Comparison of ENCODE assay signal across 8 cellular contexts in genomic region chr5:91380491-91381133, GRCh38. TPM values are rescaled to one million over a fixed set of nuclear protein-coding genes. Genes with fewer than 3 reads are reported as not detected.
DNase-seq lines count a peak whose midpoint lies in the region; TF ChIP-seq lines count a peak whose summit lies in the region.

No MANE protein-coding gene starts in this region.

- H3K4me3 Mint-ChIP-seq in nephron = peak overlapping the region; percentile 92 to 97 (median 92)

- DNase-seq in Daoy (ENCODE audit: low read depth) (peak; percentile 96), H4 (ENCODE audit: low spot score) (peak; percentile 88), LHCN-M2 (ENCODE audit: low read depth) (peak; percentile 97), RPMI8226 (peak; percentile 99), fibroblast of pulmonary artery (ENCODE audit: low read depth) (peak; percentile 94)
- DNase-seq in activated T-helper 9 cell treated with anti-CD3 and anti-CD28 coated beads, Interleukin-2, amount 50 U/mL, for 16 hours (ENCODE audit: low read depth) = peak; percentile 98
- peak; percentile 95 for DNase-seq in stimulated activated naive CD4-positive, alpha-beta T cell treated with Interleukin-2 at 50 U/mL for 16 hours (lab: John Stamatoyannopoulos, UW)

- H3K4me1 Mint-ChIP-seq in nephron = peaks cover 39% of the 10 kb centered on the region

- peak overlapping the region; percentile 100 for H3K27ac Mint-ChIP-seq in nephron

- H3K36me3 Mint-ChIP-seq in nephron (ENCODE audit: low read depth) = peaks cover 32% of the 10 kb centered on the region

- peak overlapping the region; percentile 88 for H3K4me3 ChIP-seq in fibroblast of pulmonary artery (replicated peaks; ENCODE audit: low read depth, low read length)

- H3K27me3 Mint-ChIP-seq in nephron (ENCODE audit: low read depth) = no peaks in the 10 kb centered on the region

- H3K9me3 Mint-ChIP-seq in nephron = no peaks in the 10 kb centered on the region

- TF ChIP-seq CTCF in fibroblast of pulmonary artery (IDR thresholded peaks at IDR 0.05; ENCODE audit: low read length, missing control alignments) = no peak
- TF ChIP-seq CTCF in nephron (IDR thresholded peaks at IDR 0.05; ENCODE audit: unreplicated experiment in 3 of 3) = no peak

RNA-seq across cellular contexts. Expression of gene ARRDC3, which starts 2.5 kb away (rescaled TPM):
- total RNA-seq in Daoy (2014; rRNA removed; shearing (Covaris generic)) = 45.1 and 48.7 TPM in 2 replicates
- total RNA-seq in H4 (2014; rRNA removed; shearing (Covaris generic)) = 50.6 and 53.5 TPM in 2 replicates
- total RNA-seq in LHCN-M2 (2014; rRNA removed) = 45.4 and 45.7 TPM in 2 replicates
- polyA plus RNA-seq in LHCN-M2 (2012) = 7.3 TPM

Comparison
In these comparisons a context has a peak if more than half of its experiments do, and no peak if none do; other contexts are left out.
1. Peak in every context shown above with its lines: DNase-seq and H3K4me3 ChIP-seq.